Comparison of ENCODE assay signal across 1 cellular context in genomic region chr15:52220896-52221660, GRCh38.
TF ChIP-seq lines count a peak whose summit lies in the region.

No MANE protein-coding gene starts in this region.

TF ChIP-seq in GM23338, 12 proteins besides CTCF, POLR2A, EP300 and RAD21:
- TF ChIP-seq EZH2phosphoT487 (IDR thresholded peaks at IDR 0.05; ENCODE audit: unreplicated experiment) (no peak), ZNF331 (CRISPR knock-in tag; IDR thresholded peaks at IDR 0.05; ENCODE audit: low read depth) (no peak), JUNB (IDR thresholded peaks at IDR 0.05; ENCODE audit: unreplicated experiment) (no peak), POLR2AphosphoS5 (IDR thresholded peaks at IDR 0.05; ENCODE audit: low read depth) (no peak), ZNF462 (CRISPR knock-in tag; IDR thresholded peaks at IDR 0.05) (no peak), ZNF114 (CRISPR knock-in tag; IDR thresholded peaks at IDR 0.05) (no peak), REST (IDR thresholded peaks at IDR 0.05; ENCODE audit: unreplicated experiment) (no peak), STAT1 (IDR thresholded peaks at IDR 0.05; ENCODE audit: unreplicated experiment) (no peak), NANOG (IDR thresholded peaks at IDR 0.05; ENCODE audit: borderline replicate concordance) (no peak), ETS1 (IDR thresholded peaks at IDR 0.05) (no peak), CREB1 (CRISPR knock-in tag; IDR thresholded peaks at IDR 0.05; ENCODE audit: low read depth) (no peak), EZH2 (IDR thresholded peaks at IDR 0.05; ENCODE audit: low read depth, unreplicated experiment) (no peak)
